Comparison of ENCODE assay signal across 1 cellular context in genomic region chr5:53487436-53487835, GRCh38.
TF ChIP-seq lines count a peak whose summit lies in the region.

No MANE protein-coding gene starts in this region.

TF ChIP-seq in HepG2, 621 proteins besides CTCF, POLR2A, EP300 and RAD21 (continued from another document and continues in another):
- TF ChIP-seq BCLAF1 (IDR thresholded peaks at IDR 0.05) (no peak), SMC3 (IDR thresholded peaks at IDR 0.05; ENCODE audit: low read length) (no peak), ZNF30 (CRISPR knock-in tag; IDR thresholded peaks at IDR 0.05) (no peak), NR2F1 (CRISPR knock-in tag; IDR thresholded peaks at IDR 0.05) (no peak), NFRKB (IDR thresholded peaks at IDR 0.05) (no peak), ZNF792 (CRISPR knock-in tag; IDR thresholded peaks at IDR 0.05) (no peak), HDAC6 (IDR thresholded peaks at IDR 0.05; ENCODE audit: low read depth, low read length) (no peak), CBX5 (CRISPR knock-in tag; IDR thresholded peaks at IDR 0.05; ENCODE audit: borderline replicate concordance) (no peak), KDM5B (CRISPR knock-in tag; IDR thresholded peaks at IDR 0.05; ENCODE audit: borderline replicate concordance) (no peak), ZNF101 (CRISPR knock-in tag; IDR thresholded peaks at IDR 0.05; ENCODE audit: borderline replicate concordance, low read depth) (no peak), ERF (CRISPR knock-in tag; IDR thresholded peaks at IDR 0.05) (no peak), NFIC (IDR thresholded peaks at IDR 0.05; ENCODE audit: low read length) (no peak), JUN (CRISPR knock-in tag; IDR thresholded peaks at IDR 0.05) (no peak), CC2D1A (CRISPR knock-in tag; IDR thresholded peaks at IDR 0.05) (0 out of 2 replicates have a peak, but pooled peaks have one; percentile 61), GATAD1 (CRISPR knock-in tag; IDR thresholded peaks at IDR 0.05) (no peak), PHF5A (CRISPR knock-in tag; IDR thresholded peaks at IDR 0.05; ENCODE audit: low read depth, unreplicated experiment) (peak; percentile 87), ZNF18 (CRISPR knock-in tag; IDR thresholded peaks at IDR 0.05; ENCODE audit: insufficient replicate concordance) (no peak), ZNF34 (CRISPR knock-in tag; IDR thresholded peaks at IDR 0.05; ENCODE audit: borderline replicate concordance) (no peak), ZNF143 (CRISPR knock-in tag; IDR thresholded peaks at IDR 0.05) (no peak), ZBTB42 (CRISPR knock-in tag; IDR thresholded peaks at IDR 0.05) (no peak), ZC3H13 (CRISPR knock-in tag; IDR thresholded peaks at IDR 0.05) (0 out of 2 replicates have a peak, but pooled peaks have one; percentile 39), NCOA2 (CRISPR knock-in tag; IDR thresholded peaks at IDR 0.05) (no peak), ZNF878 (CRISPR knock-in tag; IDR thresholded peaks at IDR 0.05) (no peak), ZSCAN20 (CRISPR knock-in tag; IDR thresholded peaks at IDR 0.05; ENCODE audit: borderline replicate concordance) (no peak), BHLHE40 (IDR thresholded peaks at IDR 0.05; ENCODE audit: low read length) (no peak), ZNF644 (CRISPR knock-in tag; IDR thresholded peaks at IDR 0.05; ENCODE audit: low read depth) (no peak), AGO2 (optimal IDR thresholded peaks at IDR 0.05; ENCODE audit: low read depth, low read length) (peak; percentile 26), ZNF546 (CRISPR knock-in tag; conservative IDR thresholded peaks at IDR 0.05) (no peak), TFE3 (CRISPR knock-in tag; IDR thresholded peaks at IDR 0.05) (no peak), THAP11 (CRISPR knock-in tag; IDR thresholded peaks at IDR 0.05) (0 out of 2 replicates have a peak, but pooled peaks have one; percentile 9), HMGA1 (CRISPR knock-in tag; conservative IDR thresholded peaks at IDR 0.05) (no peak), ZNF225 (CRISPR knock-in tag; IDR thresholded peaks at IDR 0.05) (no peak), ZBTB8A (CRISPR knock-in tag; IDR thresholded peaks at IDR 0.05; ENCODE audit: borderline replicate concordance, low read depth) (no peak), CSRNP2 (CRISPR knock-in tag; conservative IDR thresholded peaks at IDR 0.05; ENCODE audit: low read depth) (no peak), NBN (conservative IDR thresholded peaks at IDR 0.05) (no peak), BRD4 (CRISPR knock-in tag; IDR thresholded peaks at IDR 0.05) (no peak), ZBTB7B (CRISPR knock-in tag; IDR thresholded peaks at IDR 0.05) (no peak), TBX2 (CRISPR knock-in tag; IDR thresholded peaks at IDR 0.05; ENCODE audit: borderline replicate concordance) (no peak), SOX13 (IDR thresholded peaks at IDR 0.05) (no peak), SOX13 (CRISPR knock-in tag; conservative IDR thresholded peaks at IDR 0.05 in 1 of 2, IDR thresholded peaks at IDR 0.05 in 1 of 2) (peak in 1 of 2 experiments; percentile 65; a peak in 2 of 4 replicates), CREB1 (IDR thresholded peaks at IDR 0.05) (no peak), CREB1 (CRISPR knock-in tag; IDR thresholded peaks at IDR 0.05) (0 out of 2 replicates have a peak, but pooled peaks have one; percentile 19), HNF4A (CRISPR knock-in tag; IDR thresholded peaks at IDR 0.05) (no peak), ZC3H4 (CRISPR knock-in tag; IDR thresholded peaks at IDR 0.05; ENCODE audit: borderline replicate concordance) (peak; percentile 88), GPN1 (CRISPR knock-in tag; IDR thresholded peaks at IDR 0.05; ENCODE audit: borderline replicate concordance) (no peak), KAT8 (CRISPR knock-in tag; IDR thresholded peaks at IDR 0.05) (no peak), ZNF136 (CRISPR knock-in tag; IDR thresholded peaks at IDR 0.05; ENCODE audit: low read depth) (no peak), REL (CRISPR knock-in tag; conservative IDR thresholded peaks at IDR 0.05) (no peak)
- TF ChIP-seq, protein P1, sequence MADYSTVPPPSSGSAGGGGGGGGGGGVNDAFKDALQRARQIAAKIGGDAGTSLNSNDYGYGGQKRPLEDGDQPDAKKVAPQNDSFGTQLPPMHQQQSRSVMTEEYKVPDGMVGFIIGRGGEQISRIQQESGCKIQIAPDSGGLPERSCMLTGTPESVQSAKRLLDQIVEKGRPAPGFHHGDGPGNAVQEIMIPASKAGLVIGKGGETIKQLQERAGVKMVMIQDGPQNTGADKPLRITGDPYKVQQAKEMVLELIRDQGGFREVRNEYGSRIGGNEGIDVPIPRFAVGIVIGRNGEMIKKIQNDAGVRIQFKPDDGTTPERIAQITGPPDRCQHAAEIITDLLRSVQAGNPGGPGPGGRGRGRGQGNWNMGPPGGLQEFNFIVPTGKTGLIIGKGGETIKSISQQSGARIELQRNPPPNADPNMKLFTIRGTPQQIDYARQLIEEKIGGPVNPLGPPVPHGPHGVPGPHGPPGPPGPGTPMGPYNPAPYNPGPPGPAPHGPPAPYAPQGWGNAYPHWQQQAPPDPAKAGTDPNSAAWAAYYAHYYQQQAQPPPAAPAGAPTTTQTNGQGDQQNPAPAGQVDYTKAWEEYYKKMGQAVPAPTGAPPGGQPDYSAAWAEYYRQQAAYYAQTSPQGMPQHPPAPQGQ (CRISPR knock-in tag; IDR thresholded peaks at IDR 0.05; ENCODE audit: borderline replicate concordance), result peak; percentile 96; the same call in 1 of the 2 replicates
- TF ChIP-seq, protein P2, sequence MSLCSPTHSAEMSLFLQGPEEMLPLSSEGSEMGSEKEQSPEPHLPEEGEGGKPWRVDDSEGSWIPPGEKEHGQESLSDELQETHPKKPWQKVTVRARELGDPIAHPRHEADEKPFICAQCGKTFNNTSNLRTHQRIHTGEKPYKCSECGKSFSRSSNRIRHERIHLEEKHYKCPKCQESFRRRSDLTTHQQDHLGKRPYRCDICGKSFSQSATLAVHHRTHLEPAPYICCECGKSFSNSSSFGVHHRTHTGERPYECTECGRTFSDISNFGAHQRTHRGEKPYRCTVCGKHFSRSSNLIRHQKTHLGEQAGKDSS (CRISPR knock-in tag; IDR thresholded peaks at IDR 0.05; ENCODE audit: borderline replicate concordance, low read depth), result no peak
- TF ChIP-seq, protein P3, sequence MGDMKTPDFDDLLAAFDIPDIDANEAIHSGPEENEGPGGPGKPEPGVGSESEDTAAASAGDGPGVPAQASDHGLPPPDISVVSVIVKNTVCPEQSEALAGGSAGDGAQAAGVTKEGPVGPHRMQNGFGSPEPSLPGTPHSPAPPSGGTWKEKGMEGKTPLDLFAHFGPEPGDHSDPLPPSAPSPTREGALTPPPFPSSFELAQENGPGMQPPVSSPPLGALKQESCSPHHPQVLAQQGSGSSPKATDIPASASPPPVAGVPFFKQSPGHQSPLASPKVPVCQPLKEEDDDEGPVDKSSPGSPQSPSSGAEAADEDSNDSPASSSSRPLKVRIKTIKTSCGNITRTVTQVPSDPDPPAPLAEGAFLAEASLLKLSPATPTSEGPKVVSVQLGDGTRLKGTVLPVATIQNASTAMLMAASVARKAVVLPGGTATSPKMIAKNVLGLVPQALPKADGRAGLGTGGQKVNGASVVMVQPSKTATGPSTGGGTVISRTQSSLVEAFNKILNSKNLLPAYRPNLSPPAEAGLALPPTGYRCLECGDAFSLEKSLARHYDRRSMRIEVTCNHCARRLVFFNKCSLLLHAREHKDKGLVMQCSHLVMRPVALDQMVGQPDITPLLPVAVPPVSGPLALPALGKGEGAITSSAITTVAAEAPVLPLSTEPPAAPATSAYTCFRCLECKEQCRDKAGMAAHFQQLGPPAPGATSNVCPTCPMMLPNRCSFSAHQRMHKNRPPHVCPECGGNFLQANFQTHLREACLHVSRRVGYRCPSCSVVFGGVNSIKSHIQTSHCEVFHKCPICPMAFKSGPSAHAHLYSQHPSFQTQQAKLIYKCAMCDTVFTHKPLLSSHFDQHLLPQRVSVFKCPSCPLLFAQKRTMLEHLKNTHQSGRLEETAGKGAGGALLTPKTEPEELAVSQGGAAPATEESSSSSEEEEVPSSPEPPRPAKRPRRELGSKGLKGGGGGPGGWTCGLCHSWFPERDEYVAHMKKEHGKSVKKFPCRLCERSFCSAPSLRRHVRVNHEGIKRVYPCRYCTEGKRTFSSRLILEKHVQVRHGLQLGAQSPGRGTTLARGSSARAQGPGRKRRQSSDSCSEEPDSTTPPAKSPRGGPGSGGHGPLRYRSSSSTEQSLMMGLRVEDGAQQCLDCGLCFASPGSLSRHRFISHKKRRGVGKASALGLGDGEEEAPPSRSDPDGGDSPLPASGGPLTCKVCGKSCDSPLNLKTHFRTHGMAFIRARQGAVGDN (CRISPR knock-in tag; IDR thresholded peaks at IDR 0.05), result no peak
- TF ChIP-seq, protein P4, sequence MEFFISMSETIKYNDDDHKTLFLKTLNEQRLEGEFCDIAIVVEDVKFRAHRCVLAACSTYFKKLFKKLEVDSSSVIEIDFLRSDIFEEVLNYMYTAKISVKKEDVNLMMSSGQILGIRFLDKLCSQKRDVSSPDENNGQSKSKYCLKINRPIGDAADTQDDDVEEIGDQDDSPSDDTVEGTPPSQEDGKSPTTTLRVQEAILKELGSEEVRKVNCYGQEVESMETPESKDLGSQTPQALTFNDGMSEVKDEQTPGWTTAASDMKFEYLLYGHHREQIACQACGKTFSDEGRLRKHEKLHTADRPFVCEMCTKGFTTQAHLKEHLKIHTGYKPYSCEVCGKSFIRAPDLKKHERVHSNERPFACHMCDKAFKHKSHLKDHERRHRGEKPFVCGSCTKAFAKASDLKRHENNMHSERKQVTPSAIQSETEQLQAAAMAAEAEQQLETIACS (CRISPR knock-in tag; IDR thresholded peaks at IDR 0.05), result no peak
